29 cellular contexts compared by ENCODE assay signal in the genomic region with DNA sequence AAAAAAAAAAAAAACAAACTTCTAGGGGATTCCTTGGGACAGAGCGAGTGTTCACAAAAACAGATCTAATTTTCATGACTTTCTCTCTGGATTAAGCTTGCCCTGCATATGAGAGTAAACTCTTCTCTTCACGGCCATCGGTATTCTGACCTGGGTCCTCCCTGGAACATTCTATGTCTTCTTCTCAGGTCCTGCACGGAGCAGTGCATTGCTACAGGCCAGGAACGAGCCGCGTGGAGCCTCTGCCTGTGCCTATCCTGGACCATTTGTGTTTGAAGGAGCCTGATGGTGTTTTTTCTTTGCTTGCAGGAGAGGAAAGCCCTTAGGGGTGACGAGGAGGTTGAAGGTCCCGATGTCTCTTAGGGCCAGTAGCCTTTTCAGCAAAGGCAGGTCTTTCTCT. TPM values are rescaled to one million over a fixed set of nuclear protein-coding genes. Genes with fewer than 3 reads are reported as not detected.
"Had no signal": no experiment of that assay in that cellular context is flagged by ENCODE, and none has a peak within 500 bp of the region (broad histone marks: within the 10 kb centered on the region; RNA-seq: fewer than 3 reads in every experiment).

No MANE protein-coding gene starts in this region.

- H3K27me3 Mint-ChIP-seq: activated naive CD8-positive, alpha-beta T cell had no signal

- H3K36me3 ChIP-seq: brain microvascular endothelial cell, cardiac muscle cell, WERI-Rb-1 had no signal

- H3K27ac Mint-ChIP-seq: activated naive CD8-positive, alpha-beta T cell had no signal

- H3K4me3 ChIP-seq: cardiac muscle cell, SK-N-MC had no signal

- H3K36me3 Mint-ChIP-seq: activated naive CD8-positive, alpha-beta T cell had no signal

- H3K27ac ChIP-seq: brain microvascular endothelial cell, cardiac muscle cell, KMS-11, SK-N-MC, WERI-Rb-1 had no signal

- H3K4me3 Mint-ChIP-seq: activated naive CD8-positive, alpha-beta T cell; activated T-cell treated with anti-CD3 and anti-CD28 coated beads, Interleukin-2, amount 50 U/mL, for 4 hours had no signal

- H3K9me3 Mint-ChIP-seq: activated T-cell treated with anti-CD3 and anti-CD28 coated beads, Interleukin-2, amount 50 U/mL, for 4 hours had no signal

- DNase-seq: activated CD4-positive, alpha-beta T cell treated with anti-CD3 and anti-CD28 coated beads for 48 hours; activated CD4-positive, alpha-beta T cell treated with anti-CD3 and anti-CD28 coated beads, Interleukin-2, amount 50 U/mL, for 48 hours; activated effector memory CD4-positive, alpha-beta T cell treated with anti-CD3 and anti-CD28 coated beads, Interleukin-2, amount 50 U/mL, for 16 hours; activated naive CD4-positive, alpha-beta T cell treated with Interleukin-2 at 50 U/mL for 16 hours; activated T-cell treated with anti-CD3 and anti-CD28 coated beads, Interleukin-2, amount 50 U/mL, for 4 hours; amygdala; brain microvascular endothelial cell; NCI-H1092; NCI-H1417; NCI-H1694; NCI-H2029; NCI-H2107; NCI-H2171 treated with DMSO at 0.1 percent for 48 hours; NCI-H345; NCI-H510A; NCI-H526 treated with DMSO at 0.1 percent for 48 hours; NCI-H82; OCI-M1; RPMI8226; T-helper 1 cell; WERI-Rb-1 had no signal

- H3K27me3 ChIP-seq: brain microvascular endothelial cell, cardiac muscle cell had no signal

- ATAC-seq: activated CD4-positive, CD25-positive, alpha-beta regulatory T cell treated with anti-CD3 and anti-CD28 coated beads, Interleukin-2, amount 50 U/mL, for 24 hours; activated T-cell treated with anti-CD3 and anti-CD28 coated beads, Interleukin-2, amount 50 U/mL, for 4 hours; Panc1; Right ventricle myocardium inferior had no signal

RNA-seq across cellular contexts. Expression of a gene that starts 1.8 kb away (rescaled TPM):
- total RNA-seq: MCF 10A had no signal

RNA-seq across cellular contexts. Expression of a gene that starts 26.7 kb away (rescaled TPM):
- total RNA-seq: MCF 10A had no signal
